ENCODE assay signal across 8 cellular contexts in genomic region chr9:15306757-15307522, GRCh38. TPM values are rescaled to one million over a fixed set of nuclear protein-coding genes. Genes with fewer than 3 reads are reported as not detected.
A peak's percentile ranks its signal among the peaks of the same experiment; 100 is the strongest.
DNase-seq lines count a peak whose midpoint lies in the region; ATAC-seq lines count a peak whose summit lies in the region.

Gene TTC39B (minus strand): TSS chr9:15307216. CDS start chr9:15307125, 91 bp downstream.

- H3K4me1 ChIP-seq in NT2/D1 (ENCODE audit: insufficient read depth, insufficient read length) (no peaks in the 10 kb centered on the region), mucosa of stomach (ENCODE audit: control insufficient read depth, insufficient read depth, low read length) (peaks cover 30% of the 10 kb centered on the region)

- H3K9me3 ChIP-seq in NT2/D1 (ENCODE audit: insufficient read depth, low read length) (no peaks in the 10 kb centered on the region), mucosa of stomach (ENCODE audit: control insufficient read depth, low read length) (no peaks in the 10 kb centered on the region)

- in situ Hi-C loops in Caki2 (cut with HindIII; ENCODE audit: low pct_unique_long_range_greater_than_20kb, low sequenced_read_pairs) = no loop called here

- peak; percentile 91 for DNase-seq in Caki2 (ENCODE audit: low read depth)
- DNase-seq in HT1080 (ENCODE audit: low read depth) = peak; percentile 92
- DNase-seq in NT2/D1 (ENCODE audit: low read depth, low spot score) = peak; percentile 93
- DNase-seq in activated T-cell treated with anti-CD3 and anti-CD28 coated beads, Interleukin-2, amount 50 U/mL, for 1 hour = peak; percentile 76
- peak; percentile 89 for DNase-seq in stimulated activated CD8-positive, alpha-beta memory T cell treated with anti-CD3 and anti-CD28 coated beads, Interleukin-4, amount 100 ng/mL, for 48 hours

- H3K4me3 ChIP-seq in NT2/D1 (ENCODE audit: insufficient read length, low read depth) (peak within 1 kb of the TSS; percentile 82), mucosa of stomach (ENCODE audit: low read length) (peak within 1 kb of the TSS; percentile 89)

- H3K9ac ChIP-seq in NT2/D1 (ENCODE audit: insufficient read length, low read depth) (peak within 1 kb of the TSS; percentile 81), mucosa of stomach (ENCODE audit: low read length) (peak within 1 kb of the TSS; percentile 95)

- ATAC-seq in GM21381 (IDR thresholded peaks at IDR 0.05; ENCODE audit: unreplicated experiment) (peak; percentile 95), esophagus mucosa (peak; percentile 94)

- H3K27me3 ChIP-seq in NT2/D1 (ENCODE audit: insufficient read depth, insufficient read length) (peaks cover 20% of the 10 kb centered on the region), mucosa of stomach (ENCODE audit: control insufficient read depth, insufficient read depth, low read length) (no peaks in the 10 kb centered on the region)

- no peaks in the 10 kb centered on the region for H3K36me3 ChIP-seq in NT2/D1 (ENCODE audit: insufficient read depth, insufficient read length, low read length)
- H3K36me3 ChIP-seq in mucosa of stomach (ENCODE audit: control insufficient read depth, insufficient read depth, low read length) = no peaks in the 10 kb centered on the region

RNA-seq across cellular contexts. Expression of gene TTC39B, which starts in this region (rescaled TPM):
- 0.81 and 8.0 TPM in 2 replicates for total RNA-seq in Caki2 (2014; rRNA removed; shearing (Covaris generic); ENCODE audit: low replicate concordance)
- 1.6 and 3.3 TPM in 2 replicates for total RNA-seq in HT1080 (2014; rRNA removed; shearing (Covaris generic))
- 2.0 and 2.6 TPM in 2 replicates for polyA plus RNA-seq in HT1080 (2015; cell fraction: cytosol; rRNA removed)
- polyA plus RNA-seq in HT1080 (2015; cell fraction: nucleus; rRNA removed) = 3.7 and 4.3 TPM in 2 replicates
- 26.2 TPM for total RNA-seq in esophagus mucosa

Comparison
In these comparisons a context has a peak if more than half of its experiments do, and no peak if none do; other contexts are left out.
1. Peak in every context shown above with its lines: DNase-seq, ATAC-seq and H3K4me3 ChIP-seq.